In the genomic region with DNA sequence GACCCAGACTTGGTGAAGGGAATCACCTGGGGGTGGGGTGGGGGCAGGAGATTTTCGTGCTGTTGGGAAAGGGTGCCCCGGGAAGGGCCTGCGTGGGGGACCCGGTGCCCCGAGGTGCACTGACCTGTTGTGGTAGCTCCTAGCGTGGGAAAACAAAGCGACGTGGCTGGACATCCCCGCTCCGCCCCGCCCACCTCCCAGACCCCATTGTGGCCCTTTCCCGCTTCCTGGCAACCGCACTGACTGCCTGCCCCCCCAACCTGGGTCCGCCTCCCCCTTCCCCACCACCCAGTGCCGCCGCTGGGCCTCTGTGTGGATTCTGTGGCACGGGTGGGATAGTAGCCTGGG, we compare ENCODE assay signal across 8 cellular contexts. TPM values are rescaled to one million over a fixed set of nuclear protein-coding genes. Genes with fewer than 3 reads are reported as not detected.
DNase-seq lines count a peak whose midpoint lies in the region; ATAC-seq and TF ChIP-seq lines count a peak whose summit lies in the region.

No MANE protein-coding gene starts in this region.

- H3K9me2 ChIP-seq in DOHH2 (replicated peaks; ENCODE audit: control insufficient read depth, low read length), result no peaks in the 10 kb centered on the region

- POLR2A ChIA-PET in Panc1 (lab: Charles Lee), result interaction anchor here (0.5 to 0.7 kb wide), 2 partner anchors 80 to 162 kb away, joined by 4 to 15 read pairs; no protein-coding TSS in a partner anchor

- peaks cover 55% of the 10 kb centered on the region for H3F3A ChIP-seq in DOHH2 (ENCODE audit: control insufficient read depth, insufficient read depth)

- H3K27me3 ChIP-seq in DOHH2 (ENCODE audit: control insufficient read depth, low read length) (no peaks in the 10 kb centered on the region), Panc1 (ENCODE audit: control insufficient read depth, insufficient read depth, low read length) (no peaks in the 10 kb centered on the region), osteoblast (ENCODE audit: insufficient read depth, low read length) (no peaks in the 10 kb centered on the region)

- H3K4me2 ChIP-seq in DOHH2 (ENCODE audit: low read length) (peak overlapping the region; percentile 94), osteoblast (ENCODE audit: insufficient read depth, low read length) (peak overlapping the region; percentile 91)

- CTCF ChIA-PET in Panc1 (lab: Charles Lee), result no interaction called here

- BruUV-seq in Panc1 (replicated peaks; lab: Mats Ljungman, UMichigan), result no TSS peak

- ATAC-seq in Panc1 (no peak), HG02852 (IDR thresholded peaks at IDR 0.05; ENCODE audit: unreplicated experiment) (no peak)

- H3K9me3 ChIP-seq in DOHH2 (ENCODE audit: control insufficient read depth, insufficient read depth, low read length), result no peaks in the 10 kb centered on the region
- H3K9me3 ChIP-seq in Panc1 (ENCODE audit: control insufficient read depth, insufficient read depth, low read depth, low read length), result no peaks in the 10 kb centered on the region
- no peaks in the 10 kb centered on the region for H3K9me3 ChIP-seq in osteoblast (ENCODE audit: low read depth, low read length)

- H3K4me1 ChIP-seq in DOHH2 (ENCODE audit: control insufficient read depth, low read length), result peaks cover 67% of the 10 kb centered on the region
- peaks cover 4% of the 10 kb centered on the region for H3K4me1 ChIP-seq in Panc1 (ENCODE audit: control insufficient read depth, insufficient read depth, low read length)
- peaks cover 19% of the 10 kb centered on the region for H3K4me1 ChIP-seq in osteoblast (ENCODE audit: insufficient read depth, low read length)

- H3K36me3 ChIP-seq in DOHH2 (ENCODE audit: control insufficient read depth, low read length), result peaks cover 2% of the 10 kb centered on the region; the same call in 1 of the 2 replicates
- no peaks in the 10 kb centered on the region; the same call in 1 of the 2 replicates for H3K36me3 ChIP-seq in Panc1 (ENCODE audit: control insufficient read depth, insufficient read depth, low read length)
- H3K36me3 ChIP-seq in osteoblast (ENCODE audit: insufficient read depth, low read length), result no peaks in the 10 kb centered on the region

- TF ChIP-seq CTCF in DOHH2 (IDR thresholded peaks at IDR 0.05; ENCODE audit: low read depth, low read length, poor library complexity, severe bottlenecking) (no peak), Panc1 (IDR thresholded peaks at IDR 0.05) (no peak), epithelial cell of esophagus (IDR thresholded peaks at IDR 0.05; ENCODE audit: insufficient read depth, low read depth, low read length, missing control alignments) (no peak), osteoblast (IDR thresholded peaks at IDR 0.05; ENCODE audit: extremely low read depth, low read depth, low read length) (no peak)

- intact Hi-C loops in Panc1 (cut with micrococcal nuclease; ENCODE audit: unreplicated experiment), result no loop called here

- peaks cover 17% of the 10 kb centered on the region for H3K79me2 ChIP-seq in DOHH2 (ENCODE audit: control insufficient read depth, low read length)
- H3K79me2 ChIP-seq in osteoblast (ENCODE audit: insufficient read depth, low read length), result no peaks in the 10 kb centered on the region

- in situ Hi-C loops in Panc1 (cut with HindIII; ENCODE audit: low pct_unique_long_range_greater_than_20kb, low sequenced_read_pairs), result no loop called here

- H3K27ac ChIP-seq in DOHH2 (ENCODE audit: low read depth, low read length) (peak overlapping the region; percentile 97), Panc1 (ENCODE audit: low read length) (peak overlapping the region; percentile 57), osteoblast (ENCODE audit: low read depth, low read length) (peak overlapping the region; percentile 15)

- H3K4me3 ChIP-seq in DOHH2 (ENCODE audit: low read length) (peak overlapping the region; percentile 91), Panc1 (ENCODE audit: low read depth in 2 of 2, low read length in 2 of 2) (peak overlapping the region; percentile 56 to 79), epithelial cell of esophagus (ENCODE audit: low read length) (peak overlapping the region; percentile 79), osteoblast (ENCODE audit: insufficient read depth, low read length) (peak overlapping the region; percentile 74)

- H4K20me1 ChIP-seq in DOHH2 (ENCODE audit: control insufficient read depth, insufficient read depth, low read depth, low read length) (no peaks in the 10 kb centered on the region), osteoblast (ENCODE audit: insufficient read depth, low read length) (peaks cover 6% of the 10 kb centered on the region)

- DNase-seq in Panc1 (ENCODE audit: low read depth, low spot score), result no peak
- DNase-seq in epithelial cell of esophagus (ENCODE audit: low read depth), result no peak
- no peak for DNase-seq in osteoblast (ENCODE audit: insufficient read length, low spot score, missing footprints)
- DNase-seq in stimulated activated CD4-positive, alpha-beta T cell treated with anti-CD3 and anti-CD28 coated beads, Interleukin-2, amount 100 ng/mL, for 24 hours, result no peak
- DNase-seq in activated effector memory CD4-positive, alpha-beta T cell treated with anti-CD3 and anti-CD28 coated beads, Interleukin-2, amount 50 U/mL, for 16 hours, result no peak
- DNase-seq in SK-N-DZ (ENCODE audit: low spot score), result no peak

- peak overlapping the region; percentile 29 for H2AFZ ChIP-seq in osteoblast (ENCODE audit: low read length)

RNA-seq across cellular contexts. Expression of a gene that starts 2.5 kb away (rescaled TPM):
- total RNA-seq in Panc1 (2021; ENCODE audit: unreplicated experiment) (56.0 TPM), osteoblast (14.4 and 30.0 TPM in 2 replicates)
- polyA plus RNA-seq in Panc1 (2012; ENCODE audit: insufficient read length), result 99.6 TPM
- polyA plus RNA-seq in SK-N-DZ (2014; cell fraction: cytosol; rRNA removed), result 1.6 and 3.1 TPM in 2 replicates
- 3.0 and 4.6 TPM in 2 replicates for polyA plus RNA-seq in SK-N-DZ (2014; cell fraction: nucleus; rRNA removed)

RNA-seq across cellular contexts. Expression of a gene that starts 6.9 kb away (rescaled TPM):
- total RNA-seq in Panc1 (2021; ENCODE audit: unreplicated experiment), result 14.2 TPM
- 14.0 TPM for polyA plus RNA-seq in Panc1 (2012; ENCODE audit: insufficient read length)
- total RNA-seq in osteoblast, result 5.1 and 5.6 TPM in 2 replicates
- polyA plus RNA-seq in SK-N-DZ (2014; cell fraction: cytosol; rRNA removed), result 1.1 and 5.1 TPM in 2 replicates
- 4.3 and 7.6 TPM in 2 replicates for polyA plus RNA-seq in SK-N-DZ (2014; cell fraction: nucleus; rRNA removed)

RNA-seq across cellular contexts. Expression of a gene that starts 13.4 kb away (rescaled TPM):
- 1.8 TPM for total RNA-seq in Panc1 (2021; ENCODE audit: unreplicated experiment)
- 0.65 TPM for polyA plus RNA-seq in Panc1 (2012; ENCODE audit: insufficient read length)
- 0.29 and 0.72 TPM in 2 replicates for total RNA-seq in osteoblast
- not detected in 2 replicates for polyA plus RNA-seq in SK-N-DZ (2014; cell fraction: cytosol; rRNA removed)
- polyA plus RNA-seq in SK-N-DZ (2014; cell fraction: nucleus; rRNA removed), result 0.13 TPM in 1 of 2 replicates, not detected in the other

RNA-seq across cellular contexts. Expression of a gene that starts 24.3 kb away (rescaled TPM):
- total RNA-seq in Panc1 (2021; ENCODE audit: unreplicated experiment), result 55.6 TPM
- polyA plus RNA-seq in Panc1 (2012; ENCODE audit: insufficient read length), result 44.9 TPM
- total RNA-seq in osteoblast, result 24.2 and 27.5 TPM in 2 replicates
- 120 and 139 TPM in 2 replicates for polyA plus RNA-seq in SK-N-DZ (2014; cell fraction: cytosol; rRNA removed)
- polyA plus RNA-seq in SK-N-DZ (2014; cell fraction: nucleus; rRNA removed), result 392 and 416 TPM in 2 replicates

RNA-seq across cellular contexts. Expression of a gene that starts 24.8 kb away (rescaled TPM):
- total RNA-seq in Panc1 (2021; ENCODE audit: unreplicated experiment), result 54.2 TPM
- polyA plus RNA-seq in Panc1 (2012; ENCODE audit: insufficient read length), result 46.0 TPM
- total RNA-seq in osteoblast, result 56.8 and 60.7 TPM in 2 replicates
- polyA plus RNA-seq in SK-N-DZ (2014; cell fraction: cytosol; rRNA removed), result 22.3 and 32.0 TPM in 2 replicates
- 426 and 427 TPM in 2 replicates for polyA plus RNA-seq in SK-N-DZ (2014; cell fraction: nucleus; rRNA removed)

Comparison
In these comparisons a context has a peak if more than half of its experiments do, and no peak if none do; other contexts are left out.
1. H3K27ac ChIP-seq: peak in every context shown above with its lines; median percentile 97 in DOHH2; 57 in Panc1; 15 in osteoblast.